ENCODE assay signal across 15 cellular contexts in genomic region chr6:83429269-83429668, GRCh38. TPM values are rescaled to one million over a fixed set of nuclear protein-coding genes. Genes with fewer than 3 reads are reported as not detected.
DNase-seq lines count a peak whose midpoint lies in the region; ATAC-seq and TF ChIP-seq lines count a peak whose summit lies in the region.
"Had no signal": no experiment of that assay in that cellular context is flagged by ENCODE, and none has a peak within 500 bp of the region (broad histone marks: within the 10 kb centered on the region; RNA-seq: fewer than 3 reads in every experiment).

No MANE protein-coding gene starts in this region.

- H3K27me3 ChIP-seq in CD8-positive, alpha-beta memory T cell (ENCODE audit: insufficient read depth, low read length, poor library complexity, severe bottlenecking): no peaks in the 10 kb centered on the region
- H3K27me3 ChIP-seq in endocrine pancreas (ENCODE audit: control insufficient read depth, insufficient read depth, low read length) (no peaks in the 10 kb centered on the region), neural progenitor cell (peaks cover 18% of the 10 kb centered on the region)
- H3K27me3 ChIP-seq: pancreas, tibial nerve had no signal

- H3K27ac Mint-ChIP-seq in CD8-positive, alpha-beta memory T cell: peak overlapping the region in 2 of 8 donors; percentile 89 to 93
- no peak overlapping the region for H3K27ac Mint-ChIP-seq in neural progenitor cell

- H4K20me1 ChIP-seq in neural progenitor cell (ENCODE audit: low read depth): no peaks in the 10 kb centered on the region

- peak overlapping the region in 4 of 7 donors; percentile 81 to 92 (median 85) for H3K4me3 Mint-ChIP-seq in CD8-positive, alpha-beta memory T cell
- H3K4me3 Mint-ChIP-seq in neural progenitor cell: peak overlapping the region; percentile 81

- no peak for TF ChIP-seq POLR2A in NB4 (IDR thresholded peaks at IDR 0.05; ENCODE audit: extremely low read depth, insufficient read length)

- ATAC-seq in HG03571 (IDR thresholded peaks at IDR 0.05; ENCODE audit: unreplicated experiment) (no peak), GM21717 (IDR thresholded peaks at IDR 0.05; ENCODE audit: unreplicated experiment) (no peak)
- ATAC-seq: pancreas had no signal

- peaks cover 0 to 11% (median 0%) of the 10 kb centered on the region in 3 donors for H3K36me3 Mint-ChIP-seq in CD8-positive, alpha-beta memory T cell
- H3K36me3 Mint-ChIP-seq in neural progenitor cell: no peaks in the 10 kb centered on the region

- no peak overlapping the region for H3K4me2 ChIP-seq in neural progenitor cell

- no peak overlapping the region for H2AFZ ChIP-seq in neural progenitor cell (replicated peaks)

- no peaks in the 10 kb centered on the region for H3K36me3 ChIP-seq in CD8-positive, alpha-beta memory T cell (ENCODE audit: insufficient read depth, low read length)
- H3K36me3 ChIP-seq in endocrine pancreas (ENCODE audit: control insufficient read depth, insufficient read depth, low read length) (no peaks in the 10 kb centered on the region), neural progenitor cell (no peaks in the 10 kb centered on the region)
- H3K36me3 ChIP-seq: pancreas, WERI-Rb-1 had no signal

- TF ChIP-seq CTCF in NB4 (IDR thresholded peaks at IDR 0.05; ENCODE audit: low read depth, low read length): no peak
- TF ChIP-seq CTCF in neural progenitor cell (IDR thresholded peaks at IDR 0.05): no peak

- H3K27ac ChIP-seq in CD8-positive, alpha-beta memory T cell (ENCODE audit: low read depth, low read length): no peak overlapping the region
- no peak overlapping the region for H3K27ac ChIP-seq in neural progenitor cell
- H3K27ac ChIP-seq: WERI-Rb-1 had no signal

- H3F3A ChIP-seq in neural progenitor cell (ENCODE audit: low read depth): peaks cover 10% of the 10 kb centered on the region

- no peaks in the 10 kb centered on the region for H3K4me1 ChIP-seq in CD8-positive, alpha-beta memory T cell (ENCODE audit: insufficient read depth, low read length)
- H3K4me1 ChIP-seq in endocrine pancreas (ENCODE audit: control insufficient read depth, insufficient read depth, low read length) (peaks cover 3% of the 10 kb centered on the region), neural progenitor cell (peaks cover 11% of the 10 kb centered on the region)

- no peak for DNase-seq in CD8-positive, alpha-beta memory T cell
- DNase-seq in NB4 (ENCODE audit: low read depth) (no peak), neural progenitor cell (ENCODE audit: low spot score) (no peak), NAMALWA (ENCODE audit: low spot score) (no peak)
- no peak for DNase-seq in activated T-cell treated with anti-CD3 and anti-CD28 coated beads, Interleukin-2, amount 50 U/mL, for 1 hour
- DNase-seq: caudate nucleus, DMS153, NCI-H2171 treated with DMSO at 0.1 percent for 48 hours, pancreas, WERI-Rb-1 had no signal

- H3K4me1 Mint-ChIP-seq in CD8-positive, alpha-beta memory T cell: peaks cover 0 to 5% (median 0%) of the 10 kb centered on the region in 3 donors
- H3K4me1 Mint-ChIP-seq in neural progenitor cell: peaks cover 9% of the 10 kb centered on the region

- peaks cover 0 to 15% (median 6%) of the 10 kb centered on the region in 5 donors for H3K9me3 Mint-ChIP-seq in CD8-positive, alpha-beta memory T cell
- peaks cover 9% of the 10 kb centered on the region for H3K9me3 Mint-ChIP-seq in neural progenitor cell

- CTCF ChIA-PET in CD8-positive, alpha-beta memory T cell (lab: Charles Lee): no interaction called here

- H3K9me3 ChIP-seq in CD8-positive, alpha-beta memory T cell (ENCODE audit: low read length): no peaks in the 10 kb centered on the region
- H3K9me3 ChIP-seq in endocrine pancreas (ENCODE audit: control insufficient read depth, low read length) (no peaks in the 10 kb centered on the region), neural progenitor cell (ENCODE audit: low read depth) (no peaks in the 10 kb centered on the region)
- H3K9me3 ChIP-seq: pancreas had no signal

- H3K79me2 ChIP-seq in neural progenitor cell (ENCODE audit: low read depth): peaks cover 8% of the 10 kb centered on the region

- H3K4me3 ChIP-seq in CD8-positive, alpha-beta memory T cell (ENCODE audit: low read length): no peak overlapping the region
- H3K4me3 ChIP-seq in NB4 (ENCODE audit: low read depth, low read length) (peak overlapping the region; percentile 83), endocrine pancreas (ENCODE audit: control insufficient read depth, insufficient read depth, low read length) (peak overlapping the region; percentile 79), neural progenitor cell (no peak overlapping the region)
- H3K4me3 ChIP-seq: lung had no signal

- POLR2A ChIA-PET in CD8-positive, alpha-beta memory T cell (lab: Charles Lee): no interaction called here

- H3K27me3 Mint-ChIP-seq in CD8-positive, alpha-beta memory T cell: peaks cover 4 to 16% of the 10 kb centered on the region in 2 donors
- H3K27me3 Mint-ChIP-seq in neural progenitor cell (ENCODE audit: insufficient read depth, low read depth): peaks cover 10% of the 10 kb centered on the region

- H3K9ac ChIP-seq in endocrine pancreas (ENCODE audit: control insufficient read depth, insufficient read depth, low read length) (no peak overlapping the region), neural progenitor cell (no peak overlapping the region)

RNA-seq across cellular contexts. Expression of gene ME1, which starts 1.6 kb away (rescaled TPM):
- total RNA-seq in CD8-positive, alpha-beta memory T cell: under 1 TPM; 0.42 to 0.50 TPM
- 4.9 TPM for polyA plus RNA-seq in CD8-positive, alpha-beta memory T cell
- total RNA-seq in neural progenitor cell (ENCODE audit: low replicate concordance): 2.0 and 2.8 TPM in 2 replicates

Comparison
In these comparisons a context has a peak if more than half of its experiments do, and no peak if none do; other contexts are left out.
1. H3K4me3 ChIP-seq: peak in NB4 (single experiment) and endocrine pancreas (single experiment); none in CD8-positive, alpha-beta memory T cell (single experiment) and neural progenitor cell (single experiment).